Comparison of ENCODE assay signal across 19 cellular contexts in the genomic region with DNA sequence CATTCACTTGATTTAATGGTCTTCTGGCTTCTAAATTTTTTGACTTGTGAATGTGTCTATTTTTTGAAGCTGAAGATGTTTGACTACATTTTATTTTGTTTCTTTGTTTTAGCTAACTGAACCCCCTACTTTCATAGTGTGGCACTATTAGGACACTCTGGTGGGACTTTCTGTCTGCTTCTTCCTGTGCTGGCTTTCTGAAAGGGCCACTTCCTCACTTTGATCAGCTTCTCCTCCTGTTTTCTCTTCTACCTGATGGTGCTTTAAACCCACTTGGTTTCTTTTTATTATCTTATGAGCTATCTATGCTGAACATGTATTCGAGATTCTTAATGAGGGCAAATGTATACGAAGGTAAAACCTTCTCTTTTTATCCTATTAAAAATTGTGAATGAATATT.
A peak's percentile ranks its signal among the peaks of the same experiment; 100 is the strongest.
DNase-seq lines count a peak whose midpoint lies in the region; ATAC-seq and TF ChIP-seq lines count a peak whose summit lies in the region.
"Had no signal": no experiment of that assay in that cellular context is flagged by ENCODE, and none has a peak within 500 bp of the region (broad histone marks: within the 10 kb centered on the region; RNA-seq: fewer than 3 reads in every experiment).

No MANE protein-coding gene starts in this region.

- no peak for ATAC-seq in stimulated activated naive CD8-positive, alpha-beta T cell treated with anti-CD3 and anti-CD28 coated beads, Interleukin-15, amount 100 ng/mL, for 72 hours
- ATAC-seq in stimulated activated naive CD8-positive, alpha-beta T cell treated with anti-CD3 and anti-CD28 coated beads, Interleukin-15, Interleukin-2, amounts not matched to agents 100 U/mL and 50 U/mL, for 24 hours: no peak
- ATAC-seq in GM18868 (IDR thresholded peaks at IDR 0.05; ENCODE audit: unreplicated experiment) (peak; percentile 40), T-helper 17 cell (peak; percentile 32), HG02678 (IDR thresholded peaks at IDR 0.05; ENCODE audit: unreplicated experiment) (no peak)
- peak; percentile 33 to 39 for ATAC-seq in stimulated activated naive B cell treated with anti-CD40 and anti-IgM and Interleukin-4, amounts not matched to agents 10 μg/mL and 1 μg/mL and 100 μg/mL, for 72 hours (replicated peaks)

- DNase-seq in stimulated activated naive CD8-positive, alpha-beta T cell treated with anti-CD3 and anti-CD28 coated beads, Interleukin-15, amount 100 ng/mL, for 72 hours: no peak
- no peak for DNase-seq in stimulated activated naive CD8-positive, alpha-beta T cell treated with anti-CD3 and anti-CD28 coated beads, Interleukin-15, Interleukin-2, amounts not matched to agents 100 U/mL and 50 U/mL, for 24 hours
- DNase-seq in T-helper 17 cell (no peak), NCI-H510A (lab: John Stamatoyannopoulos, UW) (no peak), HFFc6 (no peak)
- DNase-seq in stimulated activated naive B cell treated with anti-CD40 and anti-IgM and Interleukin-4, amounts not matched to agents 10 μg/mL and 1 μg/mL and 100 μg/mL, for 72 hours: no peak
- DNase-seq: activated CD4-positive, alpha-beta T cell treated with anti-CD3 and anti-CD28 coated beads, Interleukin-2, amount 50 U/mL, for 4 hours; adrenal gland; GM23248; left ventricle myocardium inferior; NCI-H446 treated with DMSO at 0.1 percent for 48 hours; OCI-M1; stimulated activated naive CD4-positive, alpha-beta T cell treated with Interleukin-2 at 50 U/mL for 16 hours; T-helper 9 cell had no signal

- H3K36me3 Mint-ChIP-seq in T-helper 17 cell (ENCODE audit: low read depth): no peaks in the 10 kb centered on the region
- peaks cover 5 to 6% of the 10 kb centered on the region in 2 donors for H3K36me3 Mint-ChIP-seq in stimulated activated naive B cell treated with anti-CD40 and anti-IgM and Interleukin-4, amounts not matched to agents 10 μg/mL and 1 μg/mL and 100 μg/mL, for 72 hours
- H3K36me3 Mint-ChIP-seq in HFFc6 (ENCODE audit: low read depth): no peaks in the 10 kb centered on the region
- H3K36me3 Mint-ChIP-seq: brain had no signal

- peaks cover 36% of the 10 kb centered on the region for H3K4me1 Mint-ChIP-seq in stimulated activated naive CD8-positive, alpha-beta T cell treated with anti-CD3 and anti-CD28 coated beads, Interleukin-15, amount 100 ng/mL, for 72 hours
- H3K4me1 Mint-ChIP-seq in T-helper 17 cell: peaks cover 5% of the 10 kb centered on the region
- peaks cover 6 to 7% of the 10 kb centered on the region in 2 donors for H3K4me1 Mint-ChIP-seq in stimulated activated naive B cell treated with anti-CD40 and anti-IgM and Interleukin-4, amounts not matched to agents 10 μg/mL and 1 μg/mL and 100 μg/mL, for 72 hours
- H3K4me1 Mint-ChIP-seq in HFFc6 (ENCODE audit: low read depth): no peaks in the 10 kb centered on the region; the same call in 1 of the 2 replicates
- H3K4me1 Mint-ChIP-seq: brain had no signal

- peaks cover 11 to 13% of the 10 kb centered on the region in 2 donors for H3K9me3 Mint-ChIP-seq in stimulated activated naive CD8-positive, alpha-beta T cell treated with anti-CD3 and anti-CD28 coated beads, Interleukin-15, amount 100 ng/mL, for 72 hours
- peaks cover 6 to 16% of the 10 kb centered on the region in 2 donors for H3K9me3 Mint-ChIP-seq in stimulated activated naive B cell treated with anti-CD40 and anti-IgM and Interleukin-4, amounts not matched to agents 10 μg/mL and 1 μg/mL and 100 μg/mL, for 72 hours
- H3K9me3 Mint-ChIP-seq in HFFc6: no peaks in the 10 kb centered on the region

- no peaks in the 10 kb centered on the region for H3K27me3 Mint-ChIP-seq in stimulated activated naive CD8-positive, alpha-beta T cell treated with anti-CD3 and anti-CD28 coated beads, Interleukin-15, amount 100 ng/mL, for 72 hours
- H3K27me3 Mint-ChIP-seq in T-helper 17 cell: no peaks in the 10 kb centered on the region
- H3K27me3 Mint-ChIP-seq in stimulated activated naive B cell treated with anti-CD40 and anti-IgM and Interleukin-4, amounts not matched to agents 10 μg/mL and 1 μg/mL and 100 μg/mL, for 72 hours: peaks cover 0 to 12% of the 10 kb centered on the region in 2 donors
- H3K27me3 Mint-ChIP-seq in HFFc6 (ENCODE audit: insufficient read depth): peaks cover 2% of the 10 kb centered on the region
- H3K27me3 Mint-ChIP-seq: brain had no signal

- H3K4me3 Mint-ChIP-seq in stimulated activated naive CD8-positive, alpha-beta T cell treated with anti-CD3 and anti-CD28 coated beads, Interleukin-15, amount 100 ng/mL, for 72 hours: no peak overlapping the region
- no peak overlapping the region for H3K4me3 Mint-ChIP-seq in T-helper 17 cell
- no peak overlapping the region for H3K4me3 Mint-ChIP-seq in stimulated activated naive B cell treated with anti-CD40 and anti-IgM and Interleukin-4, amounts not matched to agents 10 μg/mL and 1 μg/mL and 100 μg/mL, for 72 hours
- H3K4me3 Mint-ChIP-seq in HFFc6: no peak overlapping the region
- H3K4me3 Mint-ChIP-seq: brain had no signal

- TF ChIP-seq CTCF in HFFc6 (IDR thresholded peaks at IDR 0.05): no peak

- peak overlapping the region; percentile 34 to 85 for H3K27ac Mint-ChIP-seq in stimulated activated naive CD8-positive, alpha-beta T cell treated with anti-CD3 and anti-CD28 coated beads, Interleukin-15, amount 100 ng/mL, for 72 hours
- H3K27ac Mint-ChIP-seq in T-helper 17 cell: no peak overlapping the region
- H3K27ac Mint-ChIP-seq in stimulated activated naive B cell treated with anti-CD40 and anti-IgM and Interleukin-4, amounts not matched to agents 10 μg/mL and 1 μg/mL and 100 μg/mL, for 72 hours: no peak overlapping the region
- H3K27ac Mint-ChIP-seq in HFFc6: no peak overlapping the region
- H3K27ac Mint-ChIP-seq: brain had no signal

- no peaks in the 10 kb centered on the region for H3K9me3 ChIP-seq in T-helper 17 cell (ENCODE audit: control insufficient read depth, low read length, poor library complexity, severe bottlenecking)
- H3K9me3 ChIP-seq: adrenal gland, BLaER1, left ventricle myocardium inferior, thoracic aorta had no signal

Comparison
In these comparisons a context has a peak if more than half of its experiments do, and no peak if none do; other contexts are left out.
1. ATAC-seq: peak in GM18868 (single experiment), T-helper 17 cell (single experiment) and stimulated activated naive B cell treated with anti-CD40 and anti-IgM and Interleukin-4, amounts not matched to agents 10 μg/mL and 1 μg/mL and 100 μg/mL, for 72 hours (2 of 2); none in stimulated activated naive CD8-positive, alpha-beta T cell treated with anti-CD3 and anti-CD28 coated beads, Interleukin-15, amount 100 ng/mL, for 72 hours (single experiment), stimulated activated naive CD8-positive, alpha-beta T cell treated with anti-CD3 and anti-CD28 coated beads, Interleukin-15, Interleukin-2, amounts not matched to agents 100 U/mL and 50 U/mL, for 24 hours (single experiment) and HG02678 (single experiment).
2. H3K27ac Mint-ChIP-seq: peak in stimulated activated naive CD8-positive, alpha-beta T cell treated with anti-CD3 and anti-CD28 coated beads, Interleukin-15, amount 100 ng/mL, for 72 hours (2 of 2); none in T-helper 17 cell (single experiment), stimulated activated naive B cell treated with anti-CD40 and anti-IgM and Interleukin-4, amounts not matched to agents 10 μg/mL and 1 μg/mL and 100 μg/mL, for 72 hours (single experiment) and HFFc6 (single experiment).